Comparison of ENCODE assay signal across 10 cellular contexts in genomic region chr7:5478568-5479045, GRCh38. TPM values are rescaled to one million over a fixed set of nuclear protein-coding genes. Genes with fewer than 3 reads are reported as not detected.
DNase-seq lines count a peak whose midpoint lies in the region; ATAC-seq, FAIRE-seq and TF ChIP-seq lines count a peak whose summit lies in the region.
"Had no signal": no experiment of that assay in that cellular context is flagged by ENCODE, and none has a peak within 500 bp of the region (broad histone marks: within the 10 kb centered on the region; RNA-seq: fewer than 3 reads in every experiment).

No MANE protein-coding gene starts in this region.

- H4K20me1 ChIP-seq in BLaER1 = no peaks in the 10 kb centered on the region

- no peaks in the 10 kb centered on the region for H3K27me3 Mint-ChIP-seq in nephron (ENCODE audit: low read depth)

- H3K4me1 ChIP-seq in BLaER1 = peaks cover 90% of the 10 kb centered on the region

- peak; percentile 97 for FAIRE-seq in HTR-8/SVneo (lab: Jason Lieb, UNC)
- FAIRE-seq: TTC549 had no signal

- TF ChIP-seq CTCF in nephron (IDR thresholded peaks at IDR 0.05; ENCODE audit: unreplicated experiment in 3 of 3) = no peak

- H3K9me3 Mint-ChIP-seq in nephron = no peaks in the 10 kb centered on the region

- peak overlapping the region; percentile 36 to 94 (median 83) for H3K27ac Mint-ChIP-seq in nephron

- no peaks in the 10 kb centered on the region for H3K9me3 ChIP-seq in BLaER1

- no peaks in the 10 kb centered on the region for H3K27me3 ChIP-seq in BLaER1

- H3K36me3 ChIP-seq in BLaER1 = no peaks in the 10 kb centered on the region

- DNase-seq in HTR-8/SVneo (ENCODE audit: insufficient read length, low spot score) (no peak), cerebellum (ENCODE audit: low spot score) (peak; percentile 24), NCI-H2081 treated with DMSO at 0.1 percent for 48 hours (lab: John Stamatoyannopoulos, UW) (no peak), 8988T (no peak)
- DNase-seq: NCI-H2107 had no signal

- ATAC-seq in GM21529 (IDR thresholded peaks at IDR 0.05; ENCODE audit: unreplicated experiment) (no peak), HG02763 (IDR thresholded peaks at IDR 0.05; ENCODE audit: unreplicated experiment) (no peak)

- peak overlapping the region; percentile 91 for H3K4me2 ChIP-seq in BLaER1

- no peaks in the 10 kb centered on the region for H3K36me3 Mint-ChIP-seq in nephron (ENCODE audit: low read depth)

- peak overlapping the region; percentile 86 for H3K27ac ChIP-seq in BLaER1

- H3K4me3 Mint-ChIP-seq in nephron = peak overlapping the region in 2 of 3 experiments; percentile 49 to 50

- H3K4me1 Mint-ChIP-seq in nephron = peaks cover 15% of the 10 kb centered on the region

- H3K9ac ChIP-seq in BLaER1 = peak overlapping the region; percentile 76

- H3K4me3 ChIP-seq in BLaER1 = peak overlapping the region; percentile 59

RNA-seq across cellular contexts. Expression of gene FBXL18, which starts 35.0 kb away (rescaled TPM):
- total RNA-seq in cerebellum = 7.5 TPM

RNA-seq across cellular contexts. Expression of gene ACTB, which starts 51.8 kb away (rescaled TPM):
- 1,194 TPM for total RNA-seq in cerebellum

RNA-seq across cellular contexts. Expression of gene TNRC18, which starts 55.0 kb away (rescaled TPM):
- total RNA-seq in cerebellum = 64.9 TPM
